ENCODE assay signal across 24 cellular contexts in the genomic region with DNA sequence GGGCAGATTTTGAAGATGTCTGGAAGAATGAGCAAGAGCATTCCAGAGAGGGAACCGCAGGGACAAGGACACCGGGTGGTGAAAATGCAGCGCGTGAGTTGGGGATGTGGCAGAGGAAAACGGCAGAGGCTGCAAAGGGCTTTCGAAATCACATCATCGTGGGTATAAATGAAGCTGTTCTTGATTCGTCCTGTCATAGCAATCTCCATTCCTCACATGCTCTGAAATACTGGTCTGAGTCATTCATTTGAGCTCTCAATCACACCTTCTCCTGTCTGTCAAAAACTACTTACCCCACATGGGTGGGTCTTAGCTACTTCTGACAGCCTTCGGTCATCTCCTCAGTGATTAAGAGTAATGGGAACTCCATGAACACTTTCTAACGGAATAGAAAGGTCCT.
"Had no signal": no experiment of that assay in that cellular context is flagged by ENCODE, and none has a peak within 500 bp of the region (broad histone marks: within the 10 kb centered on the region; RNA-seq: fewer than 3 reads in every experiment).

No MANE protein-coding gene starts in this region.

- H3K36me3 ChIP-seq: right lobe of liver, suprapubic skin, tibial nerve had no signal

- ATAC-seq: left lobe of liver; lower lobe of right lung; mucosa of descending colon; right lobe of liver; stimulated activated effector memory CD8-positive, alpha-beta T cell treated with anti-CD3 and anti-CD28 coated beads, Interleukin-12 subunit alpha, Interleukin-12 subunit beta, amount 100 ng/mL, for 72 hours; stimulated activated naive CD8-positive, alpha-beta T cell treated with anti-CD3 and anti-CD28 coated beads, Interleukin-15, amount 100 ng/mL, for 72 hours had no signal

- H3K9me3 Mint-ChIP-seq: activated CD4-positive, alpha-beta memory T cell treated with anti-CD3 and anti-CD28 coated beads, Interleukin-2, amount 10 ng/mL, durations not matched to agents 7 days and 5 days; activated naive CD4-positive, alpha-beta T cell treated with anti-CD3 and anti-CD28 coated beads, Interleukin-2, amount 10 ng/mL, durations not matched to agents 7 days and 5 days; activated T-cell treated with anti-CD3 and anti-CD28 coated beads, Interleukin-2, amount 50 U/mL, for 72 hours; nephron progenitor cell; stimulated activated naive CD8-positive, alpha-beta T cell treated with anti-CD3 and anti-CD28 coated beads, Interleukin-15, amount 100 ng/mL, for 72 hours had no signal

- H3K4me3 Mint-ChIP-seq: activated CD4-positive, alpha-beta memory T cell treated with anti-CD3 and anti-CD28 coated beads, Interleukin-2, amount 10 ng/mL, durations not matched to agents 7 days and 5 days; activated naive CD4-positive, alpha-beta T cell treated with anti-CD3 and anti-CD28 coated beads, Interleukin-2, amount 10 ng/mL, durations not matched to agents 7 days and 5 days; activated T-cell treated with anti-CD3 and anti-CD28 coated beads, Interleukin-2, amount 50 U/mL, for 72 hours; immature natural killer cell; nephron progenitor cell; stimulated activated effector memory CD8-positive, alpha-beta T cell treated with anti-CD3 and anti-CD28 coated beads, Interleukin-12 subunit alpha, Interleukin-12 subunit beta, amount 100 ng/mL, for 72 hours; stimulated activated naive CD8-positive, alpha-beta T cell treated with anti-CD3 and anti-CD28 coated beads, Interleukin-15, amount 100 ng/mL, for 72 hours had no signal

- H3K27me3 Mint-ChIP-seq: activated CD4-positive, alpha-beta memory T cell treated with anti-CD3 and anti-CD28 coated beads, Interleukin-2, amount 10 ng/mL, durations not matched to agents 7 days and 5 days had no signal

- H3K27me3 ChIP-seq: esophagus muscularis mucosa, hepatocyte, right lobe of liver, suprapubic skin, tibial nerve had no signal

- H3K4me1 Mint-ChIP-seq: activated CD4-positive, alpha-beta memory T cell treated with anti-CD3 and anti-CD28 coated beads, Interleukin-2, amount 10 ng/mL, durations not matched to agents 7 days and 5 days; activated naive CD4-positive, alpha-beta T cell treated with anti-CD3 and anti-CD28 coated beads, Interleukin-2, amount 10 ng/mL, durations not matched to agents 7 days and 5 days; immature natural killer cell; nephron progenitor cell; stimulated activated effector memory CD8-positive, alpha-beta T cell treated with anti-CD3 and anti-CD28 coated beads, Interleukin-12 subunit alpha, Interleukin-12 subunit beta, amount 100 ng/mL, for 72 hours; stimulated activated naive CD8-positive, alpha-beta T cell treated with anti-CD3 and anti-CD28 coated beads, Interleukin-15, amount 100 ng/mL, for 72 hours had no signal

- H3K4me1 ChIP-seq: esophagus muscularis mucosa, lower lobe of right lung, right lobe of liver, suprapubic skin, tibial nerve had no signal

- H3K36me3 Mint-ChIP-seq: activated naive CD4-positive, alpha-beta T cell treated with anti-CD3 and anti-CD28 coated beads, Interleukin-2, amount 10 ng/mL, durations not matched to agents 7 days and 5 days; immature natural killer cell; stimulated activated effector memory CD8-positive, alpha-beta T cell treated with anti-CD3 and anti-CD28 coated beads, Interleukin-12 subunit alpha, Interleukin-12 subunit beta, amount 100 ng/mL, for 72 hours had no signal

- DNase-seq: activated CD4-positive, alpha-beta memory T cell treated with anti-CD3 and anti-CD28 coated beads, Interleukin-2, amount 10 ng/mL, durations not matched to agents 7 days and 5 days; activated CD4-positive, alpha-beta T cell treated with anti-CD3 and anti-CD28 coated beads for 48 hours; activated effector memory CD4-positive, alpha-beta T cell treated with Interleukin-2 at 50 U/mL for 16 hours; activated naive CD4-positive, alpha-beta T cell treated with anti-CD3 and anti-CD28 coated beads, Interleukin-2, amount 10 ng/mL, durations not matched to agents 7 days and 5 days; activated T-cell treated with anti-CD3 and anti-CD28 coated beads, Interleukin-2, amount 50 U/mL, for 72 hours; amygdala; glutamatergic neuron; immature natural killer cell; lower lobe of right lung; mesendoderm; mucosa of descending colon; nephron progenitor cell; nucleus accumbens; right lobe of liver; small intestine; stimulated activated CD4-positive, alpha-beta T cell treated with anti-CD3 and anti-CD28 coated beads, Interleukin-2, amount 100 ng/mL, for 24 hours; stimulated activated naive CD8-positive, alpha-beta T cell treated with anti-CD3 and anti-CD28 coated beads, Interleukin-15, amount 100 ng/mL, for 72 hours had no signal

- H3K27ac ChIP-seq: coronary artery, esophagus muscularis mucosa, hepatocyte, lower lobe of right lung, right lobe of liver, suprapubic skin, tibial nerve had no signal

- H3K4me3 ChIP-seq: coronary artery, esophagus muscularis mucosa, hepatocyte, lower lobe of right lung, mucosa of descending colon, right lobe of liver, suprapubic skin, tibial nerve had no signal

- H3K9me3 ChIP-seq: lower lobe of right lung, mucosa of descending colon, right lobe of liver, suprapubic skin had no signal

- H3K27ac Mint-ChIP-seq: activated CD4-positive, alpha-beta memory T cell treated with anti-CD3 and anti-CD28 coated beads, Interleukin-2, amount 10 ng/mL, durations not matched to agents 7 days and 5 days; activated naive CD4-positive, alpha-beta T cell treated with anti-CD3 and anti-CD28 coated beads, Interleukin-2, amount 10 ng/mL, durations not matched to agents 7 days and 5 days; activated T-cell treated with anti-CD3 and anti-CD28 coated beads, Interleukin-2, amount 50 U/mL, for 72 hours; immature natural killer cell; nephron progenitor cell; stimulated activated effector memory CD8-positive, alpha-beta T cell treated with anti-CD3 and anti-CD28 coated beads, Interleukin-12 subunit alpha, Interleukin-12 subunit beta, amount 100 ng/mL, for 72 hours; stimulated activated naive CD8-positive, alpha-beta T cell treated with anti-CD3 and anti-CD28 coated beads, Interleukin-15, amount 100 ng/mL, for 72 hours had no signal
